Comparison of ENCODE assay signal across 8 cellular contexts in the genomic region with DNA sequence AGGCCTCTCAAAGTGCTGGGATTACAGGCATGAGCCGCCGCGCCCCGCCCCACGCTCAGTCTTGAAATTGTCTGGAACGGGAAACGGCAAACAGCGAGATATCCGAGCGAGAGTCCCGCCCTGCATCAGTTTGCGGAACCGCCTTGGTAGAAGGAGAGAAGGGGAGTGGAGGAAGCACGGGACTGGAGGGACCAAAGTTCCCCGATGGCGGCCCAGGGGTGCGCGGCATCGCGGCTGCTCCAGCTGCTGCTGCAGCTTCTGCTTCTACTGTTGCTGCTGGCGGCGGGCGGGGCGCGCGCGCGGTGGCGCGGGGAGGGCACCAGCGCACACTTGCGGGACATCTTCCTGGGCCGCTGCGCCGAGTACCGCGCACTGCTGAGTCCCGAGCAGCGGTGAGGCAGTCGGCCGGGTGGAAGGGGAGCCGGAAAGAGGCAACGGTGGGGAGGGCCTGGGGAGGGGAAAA. TPM values are rescaled to one million over a fixed set of nuclear protein-coding genes. Genes with fewer than 3 reads are reported as not detected.
A peak's percentile ranks its signal among the peaks of the same experiment; 100 is the strongest.
DNase-seq lines count a peak whose midpoint lies in the region; ATAC-seq and TF ChIP-seq lines count a peak whose summit lies in the region.

A gene with protein sequence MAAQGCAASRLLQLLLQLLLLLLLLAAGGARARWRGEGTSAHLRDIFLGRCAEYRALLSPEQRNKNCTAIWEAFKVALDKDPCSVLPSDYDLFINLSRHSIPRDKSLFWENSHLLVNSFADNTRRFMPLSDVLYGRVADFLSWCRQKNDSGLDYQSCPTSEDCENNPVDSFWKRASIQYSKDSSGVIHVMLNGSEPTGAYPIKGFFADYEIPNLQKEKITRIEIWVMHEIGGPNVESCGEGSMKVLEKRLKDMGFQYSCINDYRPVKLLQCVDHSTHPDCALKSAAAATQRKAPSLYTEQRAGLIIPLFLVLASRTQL (plus strand): TSS at position 125 of the 463 bp plus-strand sequence. CDS start 80 bp downstream, at position 205.

- H3K4me3 Mint-ChIP-seq in activated CD8-positive, alpha-beta memory T cell treated with anti-CD3 and anti-CD28 coated beads, Interleukin-2, amount 10 ng/mL, durations not matched to agents 7 days and 5 days, result peak within 1 kb of the TSS; percentile 81
- H3K4me3 Mint-ChIP-seq in endothelial cell (ENCODE audit: unreplicated experiment), result peak within 1 kb of the TSS; percentile 91

- peaks cover 1% of the 10 kb centered on the region for H3K36me3 Mint-ChIP-seq in activated CD8-positive, alpha-beta memory T cell treated with anti-CD3 and anti-CD28 coated beads, Interleukin-2, amount 10 ng/mL, durations not matched to agents 7 days and 5 days
- H3K36me3 Mint-ChIP-seq in endothelial cell (ENCODE audit: low read depth, unreplicated experiment), result peaks cover 15% of the 10 kb centered on the region

- H3K4me1 Mint-ChIP-seq in activated CD8-positive, alpha-beta memory T cell treated with anti-CD3 and anti-CD28 coated beads, Interleukin-2, amount 10 ng/mL, durations not matched to agents 7 days and 5 days, result peaks cover 12% of the 10 kb centered on the region
- H3K4me1 Mint-ChIP-seq in endothelial cell (ENCODE audit: unreplicated experiment), result peaks cover 28% of the 10 kb centered on the region

- H3K4me3 ChIP-seq in MG63, result peak within 1 kb of the TSS; percentile 25

- no peaks in the 10 kb centered on the region for H3K9me3 Mint-ChIP-seq in activated CD8-positive, alpha-beta memory T cell treated with anti-CD3 and anti-CD28 coated beads, Interleukin-2, amount 10 ng/mL, durations not matched to agents 7 days and 5 days (ENCODE audit: low read depth)
- H3K9me3 Mint-ChIP-seq in endothelial cell (ENCODE audit: unreplicated experiment), result no peaks in the 10 kb centered on the region

- no peaks in the 10 kb centered on the region for H3K27me3 ChIP-seq in MG63

- DNase-seq in MG63 (peak; percentile 38), endothelial cell (ENCODE audit: low spot score) (peak; percentile 57), midbrain (lab: John Stamatoyannopoulos, UW) (peak; percentile 38), NCI-H1930 (lab: John Stamatoyannopoulos, UW) (no peak), NCI-H1048 (lab: John Stamatoyannopoulos, UW) (no peak)
- DNase-seq in activated CD8-positive, alpha-beta memory T cell treated with anti-CD3 and anti-CD28 coated beads, Interleukin-2, amount 10 ng/mL, durations not matched to agents 7 days and 5 days, result peak; percentile 70
- DNase-seq in stimulated activated CD8-positive, alpha-beta memory T cell treated with anti-CD3 and anti-CD28 coated beads, Interleukin-7, amount 100 ng/mL, for 48 hours (ENCODE audit: extremely low read depth in 1 of 2, low read depth in 1 of 2), result peak; percentile 2 to 15

- no peaks in the 10 kb centered on the region for H3K9me3 ChIP-seq in MG63

- no peak within 1 kb of the TSS for H3K27ac Mint-ChIP-seq in activated CD8-positive, alpha-beta memory T cell treated with anti-CD3 and anti-CD28 coated beads, Interleukin-2, amount 10 ng/mL, durations not matched to agents 7 days and 5 days
- H3K27ac Mint-ChIP-seq in endothelial cell (ENCODE audit: unreplicated experiment), result no peak within 1 kb of the TSS

- H3K36me3 ChIP-seq in MG63, result no peaks in the 10 kb centered on the region

- CTCF ChIA-PET in activated CD8-positive, alpha-beta memory T cell treated with anti-CD3 and anti-CD28 coated beads, Interleukin-2, amount 10 ng/mL, durations not matched to agents 7 days and 5 days (lab: Charles Lee), result interaction anchor here (1.0 to 2.0 kb wide), 3 partner anchors 10 to 51 kb away, joined by 3 to 7 read pairs (median 3); no protein-coding TSS in a partner anchor

- H3K27me3 Mint-ChIP-seq in activated CD8-positive, alpha-beta memory T cell treated with anti-CD3 and anti-CD28 coated beads, Interleukin-2, amount 10 ng/mL, durations not matched to agents 7 days and 5 days, result peaks cover 33% of the 10 kb centered on the region
- peaks cover 19% of the 10 kb centered on the region for H3K27me3 Mint-ChIP-seq in endothelial cell (ENCODE audit: unreplicated experiment)

- TF ChIP-seq CTCF in endothelial cell (IDR thresholded peaks at IDR 0.05; ENCODE audit: unreplicated experiment), result no peak

- peak; percentile 82 for ATAC-seq in GM19395 (IDR thresholded peaks at IDR 0.05; ENCODE audit: unreplicated experiment)
- ATAC-seq in activated CD8-positive, alpha-beta memory T cell treated with anti-CD3 and anti-CD28 coated beads, Interleukin-2, amount 10 ng/mL, durations not matched to agents 7 days and 5 days, result peak; percentile 87

RNA-seq across cellular contexts. Expression of the gene that starts here (rescaled TPM):
- 2.0 and 3.3 TPM in 2 replicates for total RNA-seq in MG63 (2014; rRNA removed; shearing (Covaris generic); ENCODE audit: low replicate concordance)
- total RNA-seq in activated CD8-positive, alpha-beta memory T cell treated with anti-CD3 and anti-CD28 coated beads, Interleukin-2, amount 10 ng/mL, durations not matched to agents 7 days and 5 days, result under 1 TPM; 0.40 to 0.70 TPM
- total RNA-seq in endothelial cell (ENCODE audit: unreplicated experiment), result 12.6 TPM

Comparison
In these comparisons a context has a peak if more than half of its experiments do, and no peak if none do; other contexts are left out.
1. Peak in DNase-seq and ATAC-seq in activated CD8-positive, alpha-beta memory T cell treated with anti-CD3 and anti-CD28 coated beads, Interleukin-2, amount 10 ng/mL, durations not matched to agents 7 days and 5 days; RNA of the gene not detected or under 1 TPM.
2. DNase-seq: peak in MG63 (single experiment), endothelial cell (single experiment), midbrain (single experiment) and stimulated activated CD8-positive, alpha-beta memory T cell treated with anti-CD3 and anti-CD28 coated beads, Interleukin-7, amount 100 ng/mL, for 48 hours (2 of 2); none in NCI-H1930 (0 of 2) and NCI-H1048 (single experiment).